ENCODE assay signal across 8 cellular contexts in the genomic region with DNA sequence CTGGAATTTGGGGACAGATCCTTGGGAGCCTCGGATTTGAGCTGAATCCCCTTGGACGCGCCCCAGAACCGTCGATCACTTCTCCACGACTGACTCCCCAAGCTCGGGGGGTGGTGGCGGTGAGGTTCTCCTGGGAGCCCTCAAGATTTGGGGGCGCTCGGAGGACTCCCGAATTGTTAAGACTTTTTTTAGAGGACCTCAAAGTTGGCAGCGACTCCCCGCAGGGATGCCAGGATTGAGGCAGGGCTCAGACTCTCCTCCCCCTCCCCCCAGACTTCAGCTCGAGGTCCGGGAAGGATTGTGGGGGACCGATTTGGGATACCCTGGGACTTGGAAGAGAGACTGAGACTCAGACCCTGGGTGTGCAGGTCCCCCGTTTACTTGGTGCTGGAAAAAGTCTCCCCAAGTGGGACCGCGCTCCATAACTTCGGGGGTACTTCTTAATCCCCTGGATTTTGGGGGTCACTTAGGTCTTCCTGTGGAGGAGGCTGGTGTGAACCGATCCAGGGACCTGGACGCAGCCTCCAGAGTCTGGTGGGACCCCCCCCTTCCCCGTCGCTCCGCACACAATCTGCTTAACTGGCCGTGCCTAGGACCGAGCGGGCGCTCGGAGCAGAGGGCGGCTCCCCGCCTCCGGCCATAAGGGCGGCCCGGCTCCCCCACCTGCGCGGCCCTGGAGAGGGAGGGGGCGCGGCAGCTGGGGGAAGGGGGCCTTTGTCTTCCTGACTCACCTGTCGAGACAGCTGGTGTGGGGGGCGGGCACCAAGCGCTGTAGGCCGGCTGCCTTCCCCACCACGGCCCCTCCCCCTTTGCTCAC. TPM values are rescaled to one million over a fixed set of nuclear protein-coding genes. Genes with fewer than 3 reads are reported as not detected.
DNase-seq lines count a peak whose midpoint lies in the region; ATAC-seq and TF ChIP-seq lines count a peak whose summit lies in the region.

No MANE protein-coding gene starts in this region.

- H3K4me3 ChIP-seq in NB4 (ENCODE audit: low read depth, low read length), result peak overlapping the region; percentile 87
- peak overlapping the region; percentile 80 to 99 for H3K4me3 ChIP-seq in foreskin fibroblast (ENCODE audit: low read depth in 1 of 2, low read length in 2 of 2)

- DNase-seq in DMS53 treated with DMSO at 0.1 percent for 48 hours (lab: John Stamatoyannopoulos, UW; ENCODE audit: unreplicated experiment), result peak; percentile 18
- DNase-seq in NB4 (ENCODE audit: low read depth), result peak; percentile 47
- DNase-seq in activated T-cell treated with anti-CD3 and anti-CD28 coated beads, Interleukin-2, amount 50 U/mL, for 4 hours, result peak; percentile 52
- DNase-seq in foreskin fibroblast, result peak in 1 of 2 donors; percentile 61
- DNase-seq in omental fat pad (ENCODE audit: low spot score), result no peak
- no peak for DNase-seq in foreskin melanocyte
- DNase-seq in GM19240 (ENCODE audit: insufficient read length, low spot score), result no peak
- DNase-seq in NCI-H446 treated with DMSO at 0.1 percent for 48 hours (lab: John Stamatoyannopoulos, UW), result no peak

- ATAC-seq in activated T-cell treated with anti-CD3 and anti-CD28 coated beads, Interleukin-2, amount 50 U/mL, for 4 hours, result no peak
- ATAC-seq in omental fat pad (ENCODE audit: low FRiP score), result peak; percentile 17

- no peaks in the 10 kb centered on the region for H3K36me3 Mint-ChIP-seq in activated T-cell treated with anti-CD3 and anti-CD28 coated beads, Interleukin-2, amount 50 U/mL, for 4 hours (ENCODE audit: insufficient read depth)

- no peak for TF ChIP-seq POLR2A in NB4 (IDR thresholded peaks at IDR 0.05; ENCODE audit: extremely low read depth, insufficient read length)

- no peaks in the 10 kb centered on the region for H3K27me3 Mint-ChIP-seq in activated T-cell treated with anti-CD3 and anti-CD28 coated beads, Interleukin-2, amount 50 U/mL, for 4 hours (ENCODE audit: low read depth)

- no peaks in the 10 kb centered on the region for H3K9me3 Mint-ChIP-seq in activated T-cell treated with anti-CD3 and anti-CD28 coated beads, Interleukin-2, amount 50 U/mL, for 4 hours

- peaks cover 42% of the 10 kb centered on the region for H3K4me1 Mint-ChIP-seq in activated T-cell treated with anti-CD3 and anti-CD28 coated beads, Interleukin-2, amount 50 U/mL, for 4 hours (ENCODE audit: low read depth)

- H3K4me3 Mint-ChIP-seq in activated T-cell treated with anti-CD3 and anti-CD28 coated beads, Interleukin-2, amount 50 U/mL, for 4 hours, result peak overlapping the region; percentile 88

- TF ChIP-seq CTCF in NB4 (IDR thresholded peaks at IDR 0.05; ENCODE audit: low read depth, low read length) (no peak), foreskin fibroblast (IDR thresholded peaks at IDR 0.05; ENCODE audit: low read depth, low read length) (no peak), omental fat pad (IDR thresholded peaks at IDR 0.05) (no peak)

RNA-seq across cellular contexts. Expression of a gene that starts 0.8 kb away (rescaled TPM):
- 100 to 1,000 TPM; 135 to 164 (median 157) TPM for total RNA-seq in activated T-cell treated with anti-CD3 and anti-CD28 coated beads, Interleukin-2, amount 50 U/mL, for 4 hours
- 100 to 1,000 TPM in 1 of 4 donors, 10 to 100 TPM in 3; 47.0 to 132 (median 68.7) TPM for total RNA-seq in omental fat pad

RNA-seq across cellular contexts. Expression of a gene that starts 9.8 kb away (rescaled TPM):
- total RNA-seq in activated T-cell treated with anti-CD3 and anti-CD28 coated beads, Interleukin-2, amount 50 U/mL, for 4 hours, result 1 to 10 TPM; 1.1 to 1.4 (median 1.3) TPM
- 1 to 10 TPM; 1.9 to 3.8 (median 2.9) TPM for total RNA-seq in omental fat pad

RNA-seq across cellular contexts. Expression of a gene that starts 11.2 kb away (rescaled TPM):
- 1 to 10 TPM in 2 of 3 donors, under 1 TPM in 1; 0.83 to 1.5 (median 1.5) TPM for total RNA-seq in activated T-cell treated with anti-CD3 and anti-CD28 coated beads, Interleukin-2, amount 50 U/mL, for 4 hours
- total RNA-seq in omental fat pad, result 1 to 10 TPM; 3.8 to 9.4 (median 7.0) TPM

RNA-seq across cellular contexts. Expression of a gene that starts 40.3 kb away (rescaled TPM):
- total RNA-seq in activated T-cell treated with anti-CD3 and anti-CD28 coated beads, Interleukin-2, amount 50 U/mL, for 4 hours, result 10 to 100 TPM; 10.5 to 13.4 (median 13.2) TPM
- 100 to 1,000 TPM; 306 to 713 (median 395) TPM for total RNA-seq in omental fat pad

Comparison
In these comparisons a context has a peak if more than half of its experiments do, and no peak if none do; other contexts are left out.
1. DNase-seq: peak in DMS53 treated with DMSO at 0.1 percent for 48 hours (single experiment), NB4 (single experiment) and activated T-cell treated with anti-CD3 and anti-CD28 coated beads, Interleukin-2, amount 50 U/mL, for 4 hours (single experiment); none in omental fat pad (single experiment), foreskin melanocyte (single experiment), GM19240 (single experiment) and NCI-H446 treated with DMSO at 0.1 percent for 48 hours (single experiment).